In genomic region chr2:26848336-26849055, GRCh38 we compare ENCODE assay signal across 10 cellular contexts. TPM values are rescaled to one million over a fixed set of nuclear protein-coding genes. Genes with fewer than 3 reads are reported as not detected.
DNase-seq lines count a peak whose midpoint lies in the region; ATAC-seq and TF ChIP-seq lines count a peak whose summit lies in the region.
"Had no signal": no experiment of that assay in that cellular context is flagged by ENCODE, and none has a peak within 500 bp of the region (broad histone marks: within the 10 kb centered on the region; RNA-seq: fewer than 3 reads in every experiment).

No MANE protein-coding gene starts in this region.

- peaks cover 80% of the 10 kb centered on the region for H3K27me3 Mint-ChIP-seq in central memory CD8-positive, alpha-beta T cell
- H3K27me3 Mint-ChIP-seq in naive thymus-derived CD4-positive, alpha-beta T cell = peaks cover 50 to 71% (median 57%) of the 10 kb centered on the region in 5 donors

- H3K27ac Mint-ChIP-seq in central memory CD8-positive, alpha-beta T cell (ENCODE audit: low read depth) = no peak overlapping the region
- no peak overlapping the region for H3K27ac Mint-ChIP-seq in naive thymus-derived CD4-positive, alpha-beta T cell

- H3K9me3 Mint-ChIP-seq in central memory CD8-positive, alpha-beta T cell = no peaks in the 10 kb centered on the region
- peaks cover 0 to 1% (median 0%) of the 10 kb centered on the region in 11 donors for H3K9me3 Mint-ChIP-seq in naive thymus-derived CD4-positive, alpha-beta T cell

- H3K4me3 ChIP-seq in naive thymus-derived CD4-positive, alpha-beta T cell (ENCODE audit: low read length) = peak overlapping the region; percentile 33

- intact Hi-C loops in naive thymus-derived CD4-positive, alpha-beta T cell (cut with micrococcal nuclease) = loop anchor here (2.0 to 10.0 kb wide), 3 partner anchors 74 to 456 kb away; partner anchors contain the start of gene UCN (in 1 of the 2)

- peak; percentile 63 to 93 (median 92) for DNase-seq in NCI-H1417 (lab: John Stamatoyannopoulos, UW)
- no peak for DNase-seq in NCI-H1417 treated with DMSO at 0.1 percent for 48 hours (lab: John Stamatoyannopoulos, UW)
- peak; percentile 61 for DNase-seq in NCI-H526 treated with DMSO at 0.1 percent for 48 hours (lab: John Stamatoyannopoulos, UW)
- DNase-seq in central memory CD8-positive, alpha-beta T cell (ENCODE audit: low spot score in 2 of 2) = no peak
- peak in 6 of 9 donors; percentile 14 to 40 (median 25) for DNase-seq in naive thymus-derived CD4-positive, alpha-beta T cell

- H3K36me3 ChIP-seq in naive thymus-derived CD4-positive, alpha-beta T cell (ENCODE audit: control insufficient read depth in 2 of 3, insufficient read depth in 3 of 3, low read length in 3 of 3) = no peaks in the 10 kb centered on the region

- H3K4me3 Mint-ChIP-seq in central memory CD8-positive, alpha-beta T cell = peak overlapping the region; percentile 73
- H3K4me3 Mint-ChIP-seq in naive thymus-derived CD4-positive, alpha-beta T cell = peak overlapping the region; percentile 59 to 87 (median 75)

- no peak overlapping the region for H3K27ac ChIP-seq in naive thymus-derived CD4-positive, alpha-beta T cell (ENCODE audit: low read depth, low read length)

- ATAC-seq in central memory CD8-positive, alpha-beta T cell (replicated peaks; ENCODE audit: extremely low read depth, poor library complexity, severe bottlenecking) = no peak
- ATAC-seq in naive thymus-derived CD4-positive, alpha-beta T cell = peak; percentile 33
- ATAC-seq in GM18505 (IDR thresholded peaks at IDR 0.05; ENCODE audit: unreplicated experiment) (no peak), GM19463 (IDR thresholded peaks at IDR 0.05; ENCODE audit: unreplicated experiment) (no peak), HG03045 (IDR thresholded peaks at IDR 0.05; ENCODE audit: unreplicated experiment) (no peak)

- H3K4me1 ChIP-seq in naive thymus-derived CD4-positive, alpha-beta T cell (ENCODE audit: control insufficient read depth in 2 of 2, insufficient read depth in 2 of 2, low read length in 2 of 2) = peaks cover 8 to 20% of the 10 kb centered on the region in 2 donors

- H3K36me3 Mint-ChIP-seq in central memory CD8-positive, alpha-beta T cell (ENCODE audit: insufficient read depth) = no peaks in the 10 kb centered on the region
- H3K36me3 Mint-ChIP-seq in naive thymus-derived CD4-positive, alpha-beta T cell = no peaks in the 10 kb centered on the region

- CTCF ChIA-PET in naive thymus-derived CD4-positive, alpha-beta T cell (lab: Charles Lee) = interaction anchor here (1.7 kb wide), 1 partner anchor 74 kb away, joined by 3 read pairs; no protein-coding TSS in a partner anchor

- H3K27me3 ChIP-seq in naive thymus-derived CD4-positive, alpha-beta T cell (ENCODE audit: control insufficient read depth in 2 of 2, insufficient read depth in 2 of 2, low read length in 2 of 2) = peaks cover 6 to 17% of the 10 kb centered on the region in 2 donors

- no peak for TF ChIP-seq POLR2A in GM18505 (IDR thresholded peaks at IDR 0.05; ENCODE audit: borderline replicate concordance, extremely low read depth, insufficient read depth, insufficient read length)

- H3K9me3 ChIP-seq in naive thymus-derived CD4-positive, alpha-beta T cell (ENCODE audit: control insufficient read depth in 2 of 3, low read length in 3 of 3) = no peaks in the 10 kb centered on the region

- H3K4me1 Mint-ChIP-seq in central memory CD8-positive, alpha-beta T cell = peaks cover 19% of the 10 kb centered on the region
- H3K4me1 Mint-ChIP-seq in naive thymus-derived CD4-positive, alpha-beta T cell = peaks cover 3 to 20% (median 13%) of the 10 kb centered on the region in 7 donors

- POLR2A ChIA-PET in naive thymus-derived CD4-positive, alpha-beta T cell (lab: Charles Lee) = interaction anchor here (0.6 kb wide), 1 partner anchor 17 kb away, joined by 10 read pairs; no protein-coding TSS in a partner anchor

RNA-seq across cellular contexts. Expression of gene DPYSL5, which starts 0.6 kb away (rescaled TPM):
- total RNA-seq in naive thymus-derived CD4-positive, alpha-beta T cell = not detected
- polyA plus RNA-seq in naive thymus-derived CD4-positive, alpha-beta T cell = not detected
- total RNA-seq: RPMI7951 had no signal
- polyA plus RNA-seq: AG04450 had no signal

Comparison
In these comparisons a context has a peak if more than half of its experiments do, and no peak if none do; other contexts are left out.
1. DNase-seq: peak in NCI-H1417 (3 of 3), NCI-H526 treated with DMSO at 0.1 percent for 48 hours (single experiment) and naive thymus-derived CD4-positive, alpha-beta T cell (6 of 9); none in NCI-H1417 treated with DMSO at 0.1 percent for 48 hours (single experiment) and central memory CD8-positive, alpha-beta T cell (0 of 2).